Comparison of ENCODE assay signal across 13 cellular contexts in genomic region chr1:21317690-21318043, GRCh38. TPM values are rescaled to one million over a fixed set of nuclear protein-coding genes. Genes with fewer than 3 reads are reported as not detected.
DNase-seq lines count a peak whose midpoint lies in the region; ATAC-seq and TF ChIP-seq lines count a peak whose summit lies in the region.
"Had no signal": no experiment of that assay in that cellular context is flagged by ENCODE, and none has a peak within 500 bp of the region (broad histone marks: within the 10 kb centered on the region; RNA-seq: fewer than 3 reads in every experiment).

No MANE protein-coding gene starts in this region.

- H3K27ac ChIP-seq in brain microvascular endothelial cell (peak overlapping the region; percentile 88), lung (ENCODE audit: low read depth in 1 of 2, low read length in 1 of 2) (peak overlapping the region; percentile 43 to 65), spleen (peak overlapping the region in 7 of 8 donors; percentile 66 to 81 (median 74))

- TF ChIP-seq CTCF in brain microvascular endothelial cell (IDR thresholded peaks at IDR 0.05; ENCODE audit: low read depth, low read length, missing control alignments), result no peak
- no peak for TF ChIP-seq CTCF in lung (IDR thresholded peaks at IDR 0.05; ENCODE audit: control extremely low read depth, extremely low read depth)
- no peak for TF ChIP-seq CTCF in spleen (IDR thresholded peaks at IDR 0.05 in 8 of 11, conservative IDR thresholded peaks at IDR 0.05 in 3 of 11)

- 82 to 89% methylated on average over 9 of the region's 9 CpGs for WGBS in lung, 2 donors
- 84 to 89% (median 87%) methylated on average over 9 of the region's 9 CpGs for WGBS in spleen, 5 donors

- no peaks in the 10 kb centered on the region for H3K27me3 ChIP-seq in H7 (ENCODE audit: control insufficient read depth, insufficient read depth, low read length)
- H3K27me3 ChIP-seq in brain microvascular endothelial cell (replicated peaks), result no peaks in the 10 kb centered on the region
- no peaks in the 10 kb centered on the region for H3K27me3 ChIP-seq in lung (ENCODE audit: control insufficient read depth, insufficient read depth)
- H3K27me3 ChIP-seq in spleen (replicated peaks in 1 of 7), result no peaks in the 10 kb centered on the region
- H3K27me3 ChIP-seq: BE2C had no signal

- intact Hi-C loops in spleen (cut with DNase I; ENCODE audit: low total_unique reads), result no loop called here

- in situ Hi-C loops in brain microvascular endothelial cell (cut with HindIII; ENCODE audit: low pct_ligation_motif_present, low sequenced_read_pairs), result no loop called here

- H3K36me3 ChIP-seq in H7 (replicated peaks; ENCODE audit: control insufficient read depth, insufficient read depth, low read length), result no peaks in the 10 kb centered on the region
- H3K36me3 ChIP-seq in brain microvascular endothelial cell (replicated peaks), result no peaks in the 10 kb centered on the region
- no peaks in the 10 kb centered on the region for H3K36me3 ChIP-seq in lung (ENCODE audit: control insufficient read depth in 2 of 2, insufficient read depth in 2 of 2, low read length in 2 of 2)
- H3K36me3 ChIP-seq in spleen, result peaks cover 0 to 18% (median 0%) of the 10 kb centered on the region in 6 donors
- H3K36me3 ChIP-seq: BE2C had no signal

- H3K9me3 ChIP-seq in lung (ENCODE audit: control insufficient read depth in 2 of 2, insufficient read depth in 1 of 2, low read length in 1 of 2) (no peaks in the 10 kb centered on the region), spleen (no peaks in the 10 kb centered on the region)
- H3K9me3 ChIP-seq: BE2C had no signal

- ATAC-seq in lung (ENCODE audit: insufficient read depth, low FRiP score), result no peak
- no peak for ATAC-seq in HG02938 (IDR thresholded peaks at IDR 0.05; ENCODE audit: unreplicated experiment)
- ATAC-seq: esophagus mucosa, HCT116 had no signal

- H3K4me3 ChIP-seq in H7 (ENCODE audit: insufficient read depth, low read depth, low read length) (no peak overlapping the region), brain microvascular endothelial cell (ENCODE audit: low read depth, low read length) (no peak overlapping the region), lung (no peak overlapping the region), spleen (no peak overlapping the region)

- DNase-seq in H7 (peak; percentile 17), brain microvascular endothelial cell (no peak), lung (ENCODE audit: low spot score) (no peak), spleen (no peak), EL (no peak), HT-29 (ENCODE audit: low spot score) (no peak)
- DNase-seq in stimulated activated CD4-positive, alpha-beta T cell treated with anti-CD3 and anti-CD28 coated beads, Interleukin-1b, Interleukin-23, amount 100 ng/mL, for 48 hours, result no peak
- DNase-seq: naive B cell, NCI-H146 had no signal

- no peak for TF ChIP-seq POLR2A in spleen (IDR thresholded peaks at IDR 0.05)

- peaks cover 1 to 34% of the 10 kb centered on the region in 2 donors for H3K4me1 ChIP-seq in lung (ENCODE audit: control insufficient read depth in 2 of 2, insufficient read depth in 2 of 2, low read length in 2 of 2)
- peaks cover 4 to 89% (median 50%) of the 10 kb centered on the region in 6 donors for H3K4me1 ChIP-seq in spleen

RNA-seq across cellular contexts. Expression of gene ECE1, which starts 27.4 kb away (rescaled TPM):
- 46.4 and 53.8 TPM in 2 replicates for total RNA-seq in H7 (2014; rRNA removed; shearing (Covaris generic))
- total RNA-seq in lung (100 to 1,000 TPM; 105 to 129 TPM), spleen (100 to 1,000 TPM in 5 of 7 donors, 10 to 100 TPM in 2; 95.3 to 142 (median 124) TPM)
- polyA plus RNA-seq in lung (100 to 1,000 TPM in 1 of 2 donors, 10 to 100 TPM in 1; 55.7 to 104 TPM), spleen (10 to 100 TPM; 17.2 to 44.4 (median 24.1) TPM)
- 71.6 and 77.6 TPM in 2 replicates for total RNA-seq in HT-29 (2014; rRNA removed; shearing (Covaris generic))
